ENCODE assay signal across 11 cellular contexts in the genomic region with DNA sequence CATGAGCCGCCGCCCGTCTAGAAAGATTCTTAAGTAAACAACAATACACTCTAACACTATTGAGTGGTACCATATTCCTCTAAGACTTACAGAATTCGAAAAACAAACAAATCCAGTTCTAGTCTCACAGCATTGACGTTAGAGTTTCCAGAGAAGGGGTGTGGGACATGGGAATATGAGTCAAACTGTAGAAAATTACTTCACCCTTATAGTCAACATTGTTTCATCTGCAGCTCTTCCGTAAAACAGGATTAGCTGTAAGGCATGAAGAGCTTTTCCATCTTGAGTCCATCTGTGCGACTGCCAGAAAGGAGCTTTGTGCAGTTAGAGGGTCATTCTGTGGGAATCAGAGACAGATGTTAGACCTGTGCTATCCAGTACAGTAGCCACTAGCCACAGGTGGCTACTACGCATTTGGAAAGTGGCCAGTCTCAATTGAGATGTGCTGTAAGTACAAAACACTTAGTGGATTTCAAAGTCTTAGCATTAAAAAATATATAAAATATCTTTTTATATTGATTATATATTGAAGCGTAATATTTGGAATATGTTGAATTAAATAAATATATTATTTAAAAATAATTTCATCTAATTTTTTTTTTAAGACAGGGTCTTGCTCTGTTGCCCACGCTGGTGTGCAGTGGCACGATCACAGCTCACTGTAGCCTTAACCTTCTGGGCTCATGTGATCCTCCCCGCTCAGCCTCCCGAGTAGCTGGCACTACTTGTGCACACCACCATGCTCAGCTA.
DNase-seq lines count a peak whose midpoint lies in the region; ATAC-seq and TF ChIP-seq lines count a peak whose summit lies in the region.
"Had no signal": no experiment of that assay in that cellular context is flagged by ENCODE, and none has a peak within 500 bp of the region (broad histone marks: within the 10 kb centered on the region; RNA-seq: fewer than 3 reads in every experiment).

No MANE protein-coding gene starts in this region.

- H4K8ac ChIP-seq in neuronal stem cell (ENCODE audit: low read depth, low read length), result no peak overlapping the region

- H2AK5ac ChIP-seq in neuronal stem cell (ENCODE audit: low read depth, low read length), result no peak overlapping the region

- no peak overlapping the region for H3K4me3 ChIP-seq in epithelial cell of esophagus (ENCODE audit: low read length)
- no peak overlapping the region for H3K4me3 ChIP-seq in neuronal stem cell (ENCODE audit: low read length in 2 of 2)
- H3K4me3 ChIP-seq: heart left ventricle, SK-N-MC, tibial artery had no signal

- H3K4me2 ChIP-seq in neuronal stem cell (ENCODE audit: insufficient read depth, low read length, poor library complexity, severe bottlenecking), result no peak overlapping the region

- H3K23ac ChIP-seq in neuronal stem cell (ENCODE audit: low read depth, low read length, poor library complexity), result no peak overlapping the region

- no peak overlapping the region for H3K27ac ChIP-seq in neuronal stem cell (replicated peaks; ENCODE audit: low read length)
- no peak overlapping the region for H3K27ac ChIP-seq in foreskin keratinocyte
- H3K27ac ChIP-seq: heart left ventricle, SK-N-MC, tibial artery had no signal

- peak overlapping the region; percentile 67 for H2AFZ ChIP-seq in neuronal stem cell (ENCODE audit: low read length)

- H3K4ac ChIP-seq in neuronal stem cell (ENCODE audit: low read length), result no peak overlapping the region

- no peak overlapping the region for H4K91ac ChIP-seq in neuronal stem cell (ENCODE audit: low read depth, low read length, poor library complexity)

- no peaks in the 10 kb centered on the region for H3K36me3 ChIP-seq in neuronal stem cell (replicated peaks in 1 of 2; ENCODE audit: control insufficient read depth in 2 of 2, insufficient read depth in 2 of 2, low read length in 2 of 2)
- H3K36me3 ChIP-seq: heart left ventricle, tibial artery had no signal

- no peak overlapping the region for H2BK120ac ChIP-seq in neuronal stem cell (ENCODE audit: low read depth, low read length)

- ATAC-seq in foreskin keratinocyte (no peak), HG02678 (IDR thresholded peaks at IDR 0.05; ENCODE audit: unreplicated experiment) (no peak)

- no peak overlapping the region for H2BK15ac ChIP-seq in neuronal stem cell (ENCODE audit: low read length)

- no peak overlapping the region for H3K14ac ChIP-seq in neuronal stem cell (ENCODE audit: low read length)

- no peak overlapping the region for H3K9ac ChIP-seq in neuronal stem cell (ENCODE audit: low read depth, low read length, poor library complexity)

- WGBS in neuronal stem cell (ENCODE audit: extremely low coverage in 2 of 2, insufficient read length in 2 of 2, insufficient replicate concordance in 1 of 2), 2 donors, result no CpG with 5 or more reads among the region's 13 CpGs

- H3K9me3 ChIP-seq in neuronal stem cell (replicated peaks in 1 of 2; ENCODE audit: control insufficient read depth in 2 of 2, insufficient read depth in 1 of 2, low read depth in 1 of 2, low read length in 2 of 2), result no peaks in the 10 kb centered on the region
- H3K9me3 ChIP-seq: heart left ventricle, tibial artery had no signal

- H2BK12ac ChIP-seq in neuronal stem cell (ENCODE audit: low read length), result no peak overlapping the region

- no peaks in the 10 kb centered on the region for H3K79me1 ChIP-seq in neuronal stem cell (ENCODE audit: low read depth, low read length)

- no peak overlapping the region for H2BK5ac ChIP-seq in neuronal stem cell (ENCODE audit: low read length)

- H3K4me1 ChIP-seq in neuronal stem cell (ENCODE audit: control insufficient read depth in 2 of 2, insufficient read depth in 1 of 2, low read depth in 1 of 2, low read length in 2 of 2) (peaks cover 2 to 7% of the 10 kb centered on the region in 2 donors), foreskin keratinocyte (no peaks in the 10 kb centered on the region)

- H3K27me3 ChIP-seq in neuronal stem cell (ENCODE audit: control insufficient read depth in 3 of 3, insufficient read depth in 3 of 3, low read depth in 1 of 3, low read length in 3 of 3), result no peaks in the 10 kb centered on the region
- peaks cover 3% of the 10 kb centered on the region for H3K27me3 ChIP-seq in foreskin keratinocyte

- no peak overlapping the region for H3K18ac ChIP-seq in neuronal stem cell (ENCODE audit: low read length)

- DNase-seq in DMS53 treated with DMSO at 0.1 percent for 48 hours (lab: John Stamatoyannopoulos, UW; ENCODE audit: unreplicated experiment), result peak; percentile 82
- peak; percentile 61 to 80 for DNase-seq in NCI-H524 (lab: John Stamatoyannopoulos, UW)
- peak; percentile 88 for DNase-seq in epithelial cell of esophagus (ENCODE audit: low read depth)
- no peak for DNase-seq in neuronal stem cell (ENCODE audit: low spot score)
- no peak for DNase-seq in foreskin melanocyte
- DNase-seq in foreskin keratinocyte, result no peak
- no peak for DNase-seq in epidermal melanocyte (ENCODE audit: insufficient read length, low spot score)

- TF ChIP-seq CTCF in epithelial cell of esophagus (IDR thresholded peaks at IDR 0.05; ENCODE audit: insufficient read depth, low read depth, low read length, missing control alignments) (no peak), foreskin keratinocyte (conservative IDR thresholded peaks at IDR 0.05) (no peak)

Comparison
In these comparisons a context has a peak if more than half of its experiments do, and no peak if none do; other contexts are left out.
1. DNase-seq: peak in DMS53 treated with DMSO at 0.1 percent for 48 hours (single experiment), NCI-H524 (2 of 2) and epithelial cell of esophagus (single experiment); none in neuronal stem cell (single experiment), foreskin melanocyte (single experiment), foreskin keratinocyte (0 of 2) and epidermal melanocyte (single experiment).